ENCODE assay signal across 8 cellular contexts in the genomic region with DNA sequence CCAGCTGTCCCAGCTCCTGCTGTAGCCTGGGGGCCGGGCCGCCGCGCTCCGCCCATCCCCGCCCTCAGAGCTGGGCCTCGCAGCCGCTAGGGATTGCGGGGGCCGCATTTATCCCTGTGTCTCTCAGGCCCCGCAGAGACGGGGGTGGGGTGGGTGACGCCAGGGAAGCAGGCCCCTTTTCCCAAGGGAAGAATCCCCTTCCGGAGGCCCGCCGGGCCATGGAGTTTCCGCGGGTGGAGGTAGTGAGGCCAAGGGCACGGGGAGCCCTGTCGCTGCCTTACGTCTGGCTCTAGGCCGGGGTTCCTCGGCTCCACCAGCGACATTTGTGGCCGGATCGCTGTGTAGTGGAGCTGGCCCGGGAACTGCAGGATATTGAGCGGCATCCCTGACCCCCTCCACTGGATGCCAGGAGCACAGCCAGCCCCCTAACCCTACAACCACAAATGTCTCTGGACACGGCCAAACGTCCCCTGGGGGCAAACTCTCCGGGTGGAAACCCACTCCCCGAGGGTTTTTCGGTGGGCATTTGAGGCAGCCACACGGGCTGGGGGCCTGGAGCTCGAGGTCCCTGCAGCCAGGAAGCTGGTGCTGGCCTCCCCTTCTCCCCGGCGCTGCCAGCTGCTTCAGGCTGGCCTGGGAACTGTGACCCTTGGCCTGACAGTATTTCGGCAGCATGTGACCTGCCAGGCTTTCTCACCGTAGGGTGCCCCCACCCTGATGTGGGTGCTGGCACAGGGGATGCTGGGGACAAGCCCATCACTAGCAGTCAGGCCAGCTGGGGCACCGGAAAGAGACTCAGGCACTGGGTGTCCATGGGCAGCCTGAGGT. TPM values are rescaled to one million over a fixed set of nuclear protein-coding genes. Genes with fewer than 3 reads are reported as not detected.
DNase-seq lines count a peak whose midpoint lies in the region; ATAC-seq, FAIRE-seq and TF ChIP-seq lines count a peak whose summit lies in the region.

No MANE protein-coding gene starts in this region.

- no peaks in the 10 kb centered on the region for H3K36me3 Mint-ChIP-seq in CD4-positive, alpha-beta memory T cell
- no peaks in the 10 kb centered on the region for H3K36me3 Mint-ChIP-seq in memory B cell

- H3K36me3 ChIP-seq in CD4-positive, alpha-beta memory T cell (ENCODE audit: insufficient read depth, low read length), result no peaks in the 10 kb centered on the region
- H3K36me3 ChIP-seq in Peyer's patch (no peaks in the 10 kb centered on the region), suprapubic skin (no peaks in the 10 kb centered on the region)

- peak overlapping the region; percentile 22 for H3K27ac ChIP-seq in CD4-positive, alpha-beta memory T cell (ENCODE audit: low read depth, low read length)
- H3K27ac ChIP-seq in Peyer's patch (peak overlapping the region; percentile 65 to 82 (median 80)), suprapubic skin (peak overlapping the region; percentile 77)

- peak in 1 of 5 donors; percentile 61 for DNase-seq in CD4-positive, alpha-beta memory T cell
- DNase-seq in GM19239 (ENCODE audit: insufficient read length, low spot score) (no peak), Peyer's patch (peak in 1 of 3 donors; percentile 63), ecto neural progenitor cell (ENCODE audit: low spot score) (peak; percentile 99), memory B cell (ENCODE audit: low spot score in 2 of 2) (peak in 1 of 2 donors; percentile 52), suprapubic skin (ENCODE audit: low spot score in 2 of 2) (peak; percentile 91 to 95), NCI-H187 treated with DMSO at 0.1 percent for 48 hours (lab: John Stamatoyannopoulos, UW) (no peak)

- CTCF ChIA-PET in CD4-positive, alpha-beta memory T cell (lab: Charles Lee; ENCODE audit: partially characterized antibody), result interaction anchor here (1.1 to 9.9 kb wide), 11 partner anchors 14 to 337 kb away, joined by 3 to 105 read pairs (median 12); a partner anchor contains a TSS

- 20% methylated on average over 12 of the region's 40 CpGs for WGBS in suprapubic skin

- H3K4me1 ChIP-seq in CD4-positive, alpha-beta memory T cell (ENCODE audit: insufficient read depth, low read length), result peaks cover 33% of the 10 kb centered on the region
- peaks cover 0 to 38% (median 11%) of the 10 kb centered on the region in 4 donors for H3K4me1 ChIP-seq in Peyer's patch
- peaks cover 48% of the 10 kb centered on the region for H3K4me1 ChIP-seq in suprapubic skin

- TF ChIP-seq CTCF in Peyer's patch (IDR thresholded peaks at IDR 0.05) (peak in 5 of 6 experiments; percentile 38 to 59 (median 48)), suprapubic skin (IDR thresholded peaks at IDR 0.05) (peak in 1 of 2 donors; percentile 34)

- H3K9me3 ChIP-seq in CD4-positive, alpha-beta memory T cell (ENCODE audit: control insufficient read depth in 1 of 2, low read length in 2 of 2), result no peaks in the 10 kb centered on the region
- H3K9me3 ChIP-seq in Peyer's patch, result no peaks in the 10 kb centered on the region
- H3K9me3 ChIP-seq in suprapubic skin, result no peaks in the 10 kb centered on the region

- H3K4me3 Mint-ChIP-seq in CD4-positive, alpha-beta memory T cell, result peak overlapping the region in 7 of 8 donors; percentile 31 to 69 (median 54)
- H3K4me3 Mint-ChIP-seq in memory B cell, result peak overlapping the region; percentile 72

- intact Hi-C loops in CD4-positive, alpha-beta memory T cell (cut with micrococcal nuclease), result loop anchor here (1.0 kb wide), 1 partner anchor 39 kb away; no protein-coding TSS in a partner anchor

- peak; percentile 91 for ATAC-seq in HG03354 (IDR thresholded peaks at IDR 0.05; ENCODE audit: poor library complexity, severe bottlenecking, unreplicated experiment)
- peak; percentile 11 for ATAC-seq in memory B cell (ENCODE audit: low read depth)

- H3K4me1 Mint-ChIP-seq in CD4-positive, alpha-beta memory T cell, result peaks cover 10 to 51% (median 32%) of the 10 kb centered on the region in 4 donors
- H3K4me1 Mint-ChIP-seq in memory B cell, result peaks cover 16% of the 10 kb centered on the region

- POLR2A ChIA-PET in CD4-positive, alpha-beta memory T cell (lab: Charles Lee; ENCODE audit: partially characterized antibody), result interaction anchor here (0.9 to 3.0 kb wide), 8 partner anchors 9 to 86 kb away, joined by 3 to 18 read pairs (median 4); a partner anchor contains a TSS

- no peak for TF ChIP-seq EP300 in suprapubic skin (IDR thresholded peaks at IDR 0.05)

- no peaks in the 10 kb centered on the region for H3K9me3 Mint-ChIP-seq in CD4-positive, alpha-beta memory T cell
- no peaks in the 10 kb centered on the region for H3K9me3 Mint-ChIP-seq in memory B cell

- no peaks in the 10 kb centered on the region for H3K27me3 Mint-ChIP-seq in CD4-positive, alpha-beta memory T cell
- peaks cover 11% of the 10 kb centered on the region for H3K27me3 Mint-ChIP-seq in memory B cell

- no peak overlapping the region for H3K4me3 ChIP-seq in CD4-positive, alpha-beta memory T cell (ENCODE audit: low read length in 2 of 2)
- H3K4me3 ChIP-seq in Peyer's patch (peak overlapping the region; percentile 39 to 52 (median 50)), suprapubic skin (peak overlapping the region; percentile 51)

- peak; percentile 79 for FAIRE-seq in GM19239 (lab: Jason Lieb, UNC)

- H3K27ac Mint-ChIP-seq in CD4-positive, alpha-beta memory T cell, result no peak overlapping the region
- no peak overlapping the region for H3K27ac Mint-ChIP-seq in memory B cell

- H3K27me3 ChIP-seq in CD4-positive, alpha-beta memory T cell (ENCODE audit: insufficient read depth, low read length), result no peaks in the 10 kb centered on the region
- H3K27me3 ChIP-seq in Peyer's patch (no peaks in the 10 kb centered on the region), suprapubic skin (peaks cover 6% of the 10 kb centered on the region)

- TF ChIP-seq POLR2A in Peyer's patch (IDR thresholded peaks at IDR 0.05), result peak; percentile 7 to 43
- no peak for TF ChIP-seq POLR2A in suprapubic skin (IDR thresholded peaks at IDR 0.05)

RNA-seq across cellular contexts. Expression of a gene that starts 12.0 kb away (rescaled TPM):
- total RNA-seq in CD4-positive, alpha-beta memory T cell, result 10 to 100 TPM; 27.6 to 28.8 TPM
- 10 to 100 TPM; 38.7 to 51.4 TPM for polyA plus RNA-seq in CD4-positive, alpha-beta memory T cell
- total RNA-seq in Peyer's patch (10 to 100 TPM in 1 of 4 donors, 1 to 10 TPM in 3; 1.1 to 61.1 (median 6.8) TPM), suprapubic skin (1 to 10 TPM; 1.4 to 6.3 (median 2.9) TPM)

RNA-seq across cellular contexts. Expression of a gene that starts 22.5 kb away (rescaled TPM):
- not detected for total RNA-seq in CD4-positive, alpha-beta memory T cell
- polyA plus RNA-seq in CD4-positive, alpha-beta memory T cell, result not detected
- total RNA-seq in Peyer's patch (100 to 1,000 TPM in 2 of 4 donors, 10 to 100 TPM in 2; 61.1 to 173 (median 107) TPM), suprapubic skin (100 to 1,000 TPM in 1 of 4 donors, 10 to 100 TPM in 3; 72.0 to 106 (median 91.5) TPM)

Comparison
In these comparisons a context has a peak if more than half of its experiments do, and no peak if none do; other contexts are left out.
1. DNase-seq: peak in ecto neural progenitor cell (single experiment) and suprapubic skin (2 of 2); none in GM19239 (single experiment) and NCI-H187 treated with DMSO at 0.1 percent for 48 hours (single experiment).
2. H3K27ac ChIP-seq: peak in every context shown above with its lines; median percentile 80 in Peyer's patch; 77 in suprapubic skin; 22 in CD4-positive, alpha-beta memory T cell.
3. H3K4me3 ChIP-seq: peak in Peyer's patch (4 of 4) and suprapubic skin (single experiment); none in CD4-positive, alpha-beta memory T cell (0 of 2).
4. POLR2A ChIP-seq: peak in Peyer's patch (2 of 2); none in suprapubic skin (0 of 2).
5. RNA of a gene that starts 22.5 kb away (total RNA-seq): 61.1 to 173 TPM in Peyer's patch and 72.0 to 106 TPM in suprapubic skin; not detected in CD4-positive, alpha-beta memory T cell; every median in the first group is over 10 times any median in the second.